In genomic region chr10:83915801-83916200, GRCh38 we compare ENCODE assay signal across 28 cellular contexts.
"Had no signal": no experiment of that assay in that cellular context is flagged by ENCODE, and none has a peak within 500 bp of the region (broad histone marks: within the 10 kb centered on the region; RNA-seq: fewer than 3 reads in every experiment).

No MANE protein-coding gene starts in this region.

- H3K36me3 ChIP-seq: left lung, lower lobe of right lung, pancreas, prostate gland, sigmoid colon, spleen, stomach, thyroid gland, transverse colon, upper lobe of left lung had no signal

- FAIRE-seq: islet of Langerhans, kidney, pancreas, small intestine had no signal

- H3K9me3 ChIP-seq: left lung, lower lobe of right lung, mucosa of descending colon, pancreas, prostate gland, sigmoid colon, spleen, stomach, testis, thyroid gland, transverse colon, upper lobe of left lung had no signal

- H3K4me3 ChIP-seq: left lung, lower lobe of right lung, mucosa of descending colon, pancreas, prostate gland, sigmoid colon, spleen, stomach, testis, thyroid gland, transverse colon, upper lobe of left lung had no signal

- H3K27ac ChIP-seq: left lung, lower lobe of right lung, pancreas, prostate gland, sigmoid colon, spleen, stomach, testis, thyroid gland, transverse colon, upper lobe of left lung had no signal

- H3K27me3 ChIP-seq: left lung, pancreas, sigmoid colon, stomach, testis, thyroid gland, transverse colon, upper lobe of left lung had no signal

- ATAC-seq: left colon; left lung; lower lobe of right lung; mucosa of descending colon; naive thymus-derived CD4-positive, alpha-beta T cell; pancreas; stimulated activated effector memory CD8-positive, alpha-beta T cell treated with anti-CD3 and anti-CD28 coated beads, Interleukin-12 subunit alpha, Interleukin-12 subunit beta, amount 100 ng/mL, for 72 hours had no signal

- DNase-seq: head of caudate nucleus; hypothalamus; immature natural killer cell; kidney; left colon; left lung; lower lobe of right lung; midbrain; mucosa of descending colon; naive thymus-derived CD4-positive, alpha-beta T cell; nucleus accumbens; pancreas; posterior cingulate gyrus; retina; right cardiac atrium; sigmoid colon; small intestine; spleen; stimulated activated CD4-positive, alpha-beta T cell treated with anti-CD3 and anti-CD28 coated beads, Interleukin-4, amount 100 ng/mL, for 24 hours; stimulated activated naive CD4-positive, alpha-beta T cell; stomach; testis; thyroid gland; transverse colon; upper lobe of left lung had no signal

- H3K4me1 ChIP-seq: left lung, pancreas, prostate gland, spleen, testis, thyroid gland, upper lobe of left lung had no signal
